ENCODE assay signal across 29 cellular contexts in the genomic region with DNA sequence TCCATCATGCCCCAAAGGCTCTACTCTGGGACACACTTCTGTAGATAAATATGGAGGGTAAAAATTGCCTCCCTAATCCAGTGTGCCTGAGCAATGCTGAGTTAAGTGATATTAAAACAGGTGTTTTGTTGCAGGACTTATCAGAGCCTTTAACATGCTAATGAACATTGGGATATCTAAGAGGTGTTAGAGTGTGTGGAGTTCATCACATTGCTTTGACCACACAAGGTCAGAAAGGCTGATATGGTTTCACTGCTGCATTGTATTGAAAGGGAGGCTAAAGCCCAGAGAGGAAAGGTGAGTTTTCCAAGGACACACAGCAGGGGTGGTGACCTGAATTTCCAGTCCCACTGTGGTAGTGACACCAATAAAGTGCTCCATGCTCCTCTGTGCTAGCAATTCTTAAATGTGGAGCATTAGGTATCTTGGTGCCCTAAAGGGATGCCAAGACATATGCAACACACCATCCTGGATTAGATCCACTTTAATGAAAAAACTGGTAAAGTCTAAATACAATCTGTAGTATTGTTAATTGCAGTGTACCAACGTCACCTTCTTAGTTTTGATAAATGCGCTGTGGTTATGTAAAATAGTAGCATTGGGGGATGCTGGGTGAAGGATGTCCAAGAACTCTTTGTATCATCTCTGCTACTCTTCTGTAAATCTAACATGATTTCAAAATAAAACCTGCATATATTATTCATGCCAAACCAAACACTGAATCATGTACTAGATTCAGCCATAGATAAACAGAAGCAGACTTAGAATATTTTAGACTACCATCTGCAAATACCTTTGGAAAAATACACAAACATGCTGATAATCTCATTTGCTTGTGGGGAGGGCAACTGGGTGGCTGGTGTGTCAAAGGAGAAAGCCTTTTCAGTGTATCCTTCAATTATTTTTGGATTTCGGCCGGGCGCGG. TPM values are rescaled to one million over a fixed set of nuclear protein-coding genes. Genes with fewer than 3 reads are reported as not detected.
DNase-seq lines count a peak whose midpoint lies in the region; ATAC-seq, FAIRE-seq and TF ChIP-seq lines count a peak whose summit lies in the region.
"Had no signal": no experiment of that assay in that cellular context is flagged by ENCODE, and none has a peak within 500 bp of the region (broad histone marks: within the 10 kb centered on the region; RNA-seq: fewer than 3 reads in every experiment).

No MANE protein-coding gene starts in this region.

- no peak overlapping the region for H2BK120ac ChIP-seq in H1 (replicated peaks; ENCODE audit: low read depth, low read length)

- no peak overlapping the region for H4K91ac ChIP-seq in H1 (replicated peaks; ENCODE audit: insufficient read length, low read length)

- no peak overlapping the region for H3K56ac ChIP-seq in H1 (replicated peaks; ENCODE audit: insufficient read length, low read depth, low read length)

- no peak for FAIRE-seq in H1 (lab: Jason Lieb, UNC)
- FAIRE-seq: islet of Langerhans had no signal

- no peak for TF ChIP-seq POLR2A in H1 (IDR thresholded peaks at IDR 0.05; ENCODE audit: control extremely low read depth in 1 of 2, low read depth in 2 of 2, low read length in 2 of 2)

- H3K79me1 ChIP-seq in H1 (ENCODE audit: low read depth, low read length) = no peaks in the 10 kb centered on the region

- ATAC-seq in activated T-cell treated with anti-CD3 and anti-CD28 coated beads, Interleukin-2, amount 50 U/mL, for 4 hours = no peak
- no peak for ATAC-seq in HG03378 (IDR thresholded peaks at IDR 0.05; ENCODE audit: unreplicated experiment)
- ATAC-seq: sciatic nerve; stimulated activated memory B cell treated with anti-CD40 and anti-IgM and Interleukin-4, amounts not matched to agents 10 μg/mL and 1 μg/mL and 100 μg/mL, for 72 hours had no signal

- H3K4ac ChIP-seq in H1 (replicated peaks; ENCODE audit: insufficient read length, low read depth, low read length) = no peak overlapping the region

- no peak overlapping the region for H2BK5ac ChIP-seq in H1 (ENCODE audit: low read depth, low read length)

- no peak overlapping the region for H2BK12ac ChIP-seq in H1 (ENCODE audit: low read depth, low read length)

- no peak overlapping the region for H3K14ac ChIP-seq in H1 (ENCODE audit: insufficient read length)

- H2AK5ac ChIP-seq in H1 (ENCODE audit: low read depth, low read length) = no peak overlapping the region

- H3K4me2 ChIP-seq in GM23248 (ENCODE audit: unreplicated experiment) (no peak overlapping the region), H1 (ENCODE audit: insufficient read depth in 1 of 2, low read depth in 2 of 2, low read length in 2 of 2) (no peak overlapping the region), osteoblast (ENCODE audit: insufficient read depth, low read length) (no peak overlapping the region)

- TF ChIP-seq CTCF in H1 (IDR thresholded peaks at IDR 0.05; ENCODE audit: control extremely low read depth in 1 of 3, insufficient read depth in 1 of 3, low read depth in 1 of 3, low read length in 3 of 3) (no peak), osteoblast (IDR thresholded peaks at IDR 0.05; ENCODE audit: extremely low read depth, low read depth, low read length) (no peak)

- DNase-seq in GM23248 = peak; percentile 49
- peak; percentile 19 for DNase-seq in RPMI7951 (ENCODE audit: low read depth)
- no peak for DNase-seq in H1 (ENCODE audit: low read depth in 1 of 2, low spot score in 2 of 2)
- peak; percentile 81 for DNase-seq in osteoblast (ENCODE audit: insufficient read length, low spot score, missing footprints)
- DNase-seq in kidney glomerular epithelial cell (lab: John Stamatoyannopoulos, UW) = no peak
- DNase-seq in activated T-cell treated with anti-CD3 and anti-CD28 coated beads, Interleukin-2, amount 50 U/mL, for 1 hour = no peak
- DNase-seq in activated T-cell treated with anti-CD3 and anti-CD28 coated beads, Interleukin-2, amount 50 U/mL, for 4 hours = no peak
- DNase-seq: activated CD4-positive, alpha-beta T cell treated with anti-CD3 and anti-CD28 coated beads, Interleukin-2, amount 10 ng/mL, durations not matched to agents 24 days and 14 days; activated naive CD4-positive, alpha-beta T cell; activated T-cell treated with anti-CD3 and anti-CD28 coated beads, Interleukin-2, amount 50 U/mL, for 48 hours; Caco-2; colonic mucosa; DMS79; effector CD8-positive, alpha-beta T cell; erythroblast; KBM-7; left ventricle myocardium inferior; MV-4-11; NCI-H1436 treated with DMSO at 0.1 percent for 48 hours; NCI-H510A; stimulated activated CD4-positive, alpha-beta T cell treated with anti-CD3 and anti-CD28 coated beads, Interleukin-4, amount 100 ng/mL, for 4 hours; WERI-Rb-1 had no signal

- H3K18ac ChIP-seq in H1 (ENCODE audit: extremely low read depth, low read length) = no peak overlapping the region

- in situ Hi-C loops in GM23248 (cut with MboI) = no loop called here

- peaks cover 9% of the 10 kb centered on the region for H3K9me3 Mint-ChIP-seq in activated T-cell treated with anti-CD3 and anti-CD28 coated beads, Interleukin-2, amount 50 U/mL, for 4 hours

- no peak overlapping the region for H4K5ac ChIP-seq in H1 (ENCODE audit: insufficient read length, low read depth, low read length)

- no peak overlapping the region for H3K4me3 Mint-ChIP-seq in activated T-cell treated with anti-CD3 and anti-CD28 coated beads, Interleukin-2, amount 50 U/mL, for 4 hours
- H3K4me3 Mint-ChIP-seq: activated CD4-positive, alpha-beta T cell treated with anti-CD3 and anti-CD28 coated beads, Interleukin-2, amount 10 ng/mL, durations not matched to agents 24 days and 14 days; stimulated activated memory B cell treated with anti-CD40 and anti-IgM and Interleukin-4, amounts not matched to agents 10 μg/mL and 1 μg/mL and 100 μg/mL, for 72 hours; T-helper 2 cell treated with Interferon-gamma antibody and Interleukin-4, amounts not matched to agents 5 μg/mL and 100 μg/mL, for 36 hours had no signal

- POLR2A ChIA-PET in H1 (lab: Charles Lee; ENCODE audit: partially characterized antibody) = no interaction called here

- no peak overlapping the region for H2BK20ac ChIP-seq in H1 (ENCODE audit: low read length)

- no peak for TF ChIP-seq EP300 in H1 (IDR thresholded peaks at IDR 0.05; ENCODE audit: borderline replicate concordance in 1 of 2, low read depth in 2 of 2, low read length in 2 of 2)

- H4K20me1 ChIP-seq in GM23248 (ENCODE audit: insufficient read depth) (no peaks in the 10 kb centered on the region), H1 (replicated peaks in 1 of 2; ENCODE audit: control insufficient read depth in 1 of 2, insufficient read depth in 2 of 2, low read length in 2 of 2) (no peaks in the 10 kb centered on the region), osteoblast (ENCODE audit: insufficient read depth, low read length) (no peaks in the 10 kb centered on the region)

- H3K4me3 ChIP-seq in GM23248 (no peak overlapping the region), H1 (ENCODE audit: extremely low read depth in 1 of 4, insufficient read depth in 2 of 4, low read depth in 3 of 4, low read length in 4 of 4) (no peak overlapping the region), osteoblast (ENCODE audit: insufficient read depth, low read length) (no peak overlapping the region)
- H3K4me3 ChIP-seq: colonic mucosa, left ventricle myocardium inferior had no signal

- no peak for TF ChIP-seq RAD21 in H1 (IDR thresholded peaks at IDR 0.05 in 1 of 2, conservative IDR thresholded peaks at IDR 0.05 in 1 of 2; ENCODE audit: low read depth in 2 of 2, low read length in 2 of 2)

- peaks cover 35% of the 10 kb centered on the region; the same call in 1 of the 2 replicates for H3K79me2 ChIP-seq in GM23248 (ENCODE audit: insufficient read depth)
- no peaks in the 10 kb centered on the region for H3K79me2 ChIP-seq in H1 (ENCODE audit: control insufficient read depth in 1 of 2, insufficient read depth in 2 of 2, low read length in 2 of 2)
- no peaks in the 10 kb centered on the region for H3K79me2 ChIP-seq in osteoblast (ENCODE audit: insufficient read depth, low read length)

- H3K4me1 Mint-ChIP-seq in activated T-cell treated with anti-CD3 and anti-CD28 coated beads, Interleukin-2, amount 50 U/mL, for 4 hours (ENCODE audit: low read depth) = peaks cover 22% of the 10 kb centered on the region

- H3K9ac ChIP-seq in GM23248 = no peak overlapping the region
- H3K9ac ChIP-seq in H1 (replicated peaks in 1 of 4; ENCODE audit: extremely low read depth in 1 of 4, low read depth in 3 of 4, low read length in 3 of 4) = no peak overlapping the region

- no peaks in the 10 kb centered on the region for H3K23me2 ChIP-seq in H1 (ENCODE audit: low read depth, low read length)

- WGBS in GM23248 (ENCODE audit: low coverage in 1 of 2, low lambda C conversion rate in 2 of 2, missing lambda C conversion rate in 2 of 2), 2 experiments = 86 to 90% methylated on average over 6 of the region's 6 CpGs
- WGBS in H1 (ENCODE audit: extremely low coverage in 1 of 2, insufficient coverage in 1 of 2, insufficient read length in 1 of 2, insufficient replicate concordance in 2 of 2, low coverage in 1 of 2, low lambda C conversion rate in 2 of 2, missing lambda C conversion rate in 1 of 2), 2 experiments = 94% methylated on average over 4 of the region's 6 CpGs; no CpG with 5 or more reads in 1 of the 2 experiments

- CTCF ChIA-PET in H1 (lab: Charles Lee; ENCODE audit: partially characterized antibody) = interaction anchor here (0.7 kb wide), 1 partner anchor 619 kb away, joined by 3 read pairs; no protein-coding TSS in a partner anchor

- no peak overlapping the region for H4K8ac ChIP-seq in H1 (ENCODE audit: extremely low read depth, insufficient read depth, low read length)

- H3K9me3 ChIP-seq in GM23248 (ENCODE audit: low read depth) (no peaks in the 10 kb centered on the region), H1 (ENCODE audit: insufficient read depth in 2 of 2, low read depth in 1 of 2, low read length in 1 of 2) (peaks cover 21 to 30% of the 10 kb centered on the region in 2 experiments), osteoblast (ENCODE audit: low read depth, low read length) (no peaks in the 10 kb centered on the region)
- H3K9me3 ChIP-seq: colonic mucosa had no signal

- H2BK15ac ChIP-seq in H1 (ENCODE audit: low read length) = no peak overlapping the region

- H3K36me3 ChIP-seq in GM23248 (ENCODE audit: low read depth) = no peaks in the 10 kb centered on the region
- peaks cover 0 to 11% (median 4%) of the 10 kb centered on the region in 4 experiments; a peak in 3 of 8 replicates for H3K36me3 ChIP-seq in H1 (ENCODE audit: control insufficient read depth in 2 of 4, insufficient read depth in 4 of 4, low read length in 3 of 4)
- no peaks in the 10 kb centered on the region for H3K36me3 ChIP-seq in osteoblast (ENCODE audit: insufficient read depth, low read length)
- H3K36me3 ChIP-seq: colonic mucosa, WERI-Rb-1 had no signal

- H3K27ac ChIP-seq in GM23248 = no peak overlapping the region
- H3K27ac ChIP-seq in H1 (ENCODE audit: low read depth, low read length) = no peak overlapping the region
- no peak overlapping the region for H3K27ac ChIP-seq in osteoblast (ENCODE audit: low read depth, low read length)
- H3K27ac ChIP-seq: C4-2B, colonic mucosa, left ventricle myocardium inferior, WERI-Rb-1 had no signal

- H2AFZ ChIP-seq in GM23248 (no peak overlapping the region), H1 (ENCODE audit: low read length) (no peak overlapping the region), osteoblast (ENCODE audit: low read length) (no peak overlapping the region)

- H3K4me1 ChIP-seq in GM23248 (ENCODE audit: insufficient read depth) = peaks cover 9% of the 10 kb centered on the region
- no peaks in the 10 kb centered on the region for H3K4me1 ChIP-seq in H1 (replicated peaks in 1 of 4; ENCODE audit: control insufficient read depth in 3 of 4, insufficient read depth in 4 of 4, low read length in 3 of 4)
- no peaks in the 10 kb centered on the region for H3K4me1 ChIP-seq in osteoblast (ENCODE audit: insufficient read depth, low read length)
- H3K4me1 ChIP-seq: Caco-2, colonic mucosa had no signal

- H3K36me3 Mint-ChIP-seq in activated T-cell treated with anti-CD3 and anti-CD28 coated beads, Interleukin-2, amount 50 U/mL, for 4 hours (ENCODE audit: insufficient read depth) = peaks cover 51% of the 10 kb centered on the region

- H3K9me2 ChIP-seq in GM23248 (ENCODE audit: insufficient read depth) = no peaks in the 10 kb centered on the region

- no peaks in the 10 kb centered on the region for H3K27me3 Mint-ChIP-seq in activated T-cell treated with anti-CD3 and anti-CD28 coated beads, Interleukin-2, amount 50 U/mL, for 4 hours (ENCODE audit: low read depth)
- H3K27me3 Mint-ChIP-seq: activated CD4-positive, alpha-beta T cell treated with anti-CD3 and anti-CD28 coated beads, Interleukin-2, amount 10 ng/mL, durations not matched to agents 24 days and 14 days; progenitor cell of endocrine pancreas; stimulated activated memory B cell treated with anti-CD40 and anti-IgM and Interleukin-4, amounts not matched to agents 10 μg/mL and 1 μg/mL and 100 μg/mL, for 72 hours had no signal

- no peak overlapping the region for H3K23ac ChIP-seq in H1 (ENCODE audit: insufficient read length)

- peaks cover 11% of the 10 kb centered on the region for H3F3A ChIP-seq in GM23248 (ENCODE audit: insufficient read depth)

- H3K27me3 ChIP-seq in GM23248 (replicated peaks; ENCODE audit: insufficient read depth) (no peaks in the 10 kb centered on the region), H1 (replicated peaks in 1 of 4; ENCODE audit: control insufficient read depth in 3 of 4, extremely low read depth in 1 of 4, insufficient read depth in 3 of 4, low read length in 3 of 4) (no peaks in the 10 kb centered on the region; a peak in 1 of 7 replicates), osteoblast (ENCODE audit: insufficient read depth, low read length) (no peaks in the 10 kb centered on the region)
- H3K27me3 ChIP-seq: colonic mucosa had no signal

RNA-seq across cellular contexts. Expression of gene MIAT, which starts 45.8 kb away (rescaled TPM):
- total RNA-seq in GM23248 (2014; rRNA removed; shearing (Covaris generic)) = 0.43 and 0.63 TPM in 2 replicates
- 0.05 and 0.23 TPM in 2 replicates for polyA plus RNA-seq in GM23248 (2016; fragmentation: Nextera tagmentation; extraction: Ambion mirVana)
- total RNA-seq in RPMI7951 (2014; rRNA removed; shearing (Covaris generic)) = 0.39 and 0.48 TPM in 2 replicates
- 33.8 and 36.0 TPM in 2 replicates for total RNA-seq in H1 (2021; fragmentation: NEBNext Ultra II Directional; extraction: Animal tissue kit (Norgen Biotek cat#: 25700))
- polyA plus RNA-seq in H1 (2011; rRNA removed) = 27.6 and 38.3 TPM in 2 replicates
- polyA plus RNA-seq in H1 (2011; cell fraction: cytosol; rRNA removed) = 55.4 TPM
- 134 TPM for polyA plus RNA-seq in H1 (2011; cell fraction: nucleus; rRNA removed)
- polyA plus RNA-seq in H1 (2012, experiment 1 of 2) = 55.6 to 81.0 TPM (median 63.3 TPM) in 4 replicates
- 4.6 TPM for polyA plus RNA-seq in H1 (2012, experiment 2 of 2)
- 44.4 TPM for polyA plus RNA-seq in H1 (2013, experiment 1 of 2)
- polyA plus RNA-seq in H1 (2013, experiment 2 of 2) = 37.1 TPM
- polyA minus RNA-seq in H1 (2011; rRNA and poly(A)+ RNA removed) = 75.5 and 135 TPM in 2 replicates
- polyA minus RNA-seq in H1 (2011; cell fraction: cytosol; rRNA and poly(A)+ RNA removed) = 20.6 TPM
- polyA minus RNA-seq in H1 (2011; cell fraction: nucleus; rRNA and poly(A)+ RNA removed) = 72.4 TPM
- total RNA-seq in osteoblast = 1.8 TPM in 2 replicates
- total RNA-seq in activated T-cell treated with anti-CD3 and anti-CD28 coated beads, Interleukin-2, amount 50 U/mL, for 4 hours = 10 to 100 TPM in 1 of 3 donors, 1 to 10 TPM in 2; 3.4 to 11.4 (median 9.8) TPM

Comparison
In these comparisons a context has a peak if more than half of its experiments do, and no peak if none do; other contexts are left out.
1. DNase-seq: peak in GM23248 (single experiment), RPMI7951 (single experiment) and osteoblast (single experiment); none in H1 (0 of 2), kidney glomerular epithelial cell (single experiment), activated T-cell treated with anti-CD3 and anti-CD28 coated beads, Interleukin-2, amount 50 U/mL, for 1 hour (single experiment) and activated T-cell treated with anti-CD3 and anti-CD28 coated beads, Interleukin-2, amount 50 U/mL, for 4 hours (single experiment).